ENCODE assay signal across 1 cellular context in genomic region chr21:42990251-42990650, GRCh38.
TF ChIP-seq lines count a peak whose summit lies in the region.

No MANE protein-coding gene starts in this region.

TF ChIP-seq in IMR-90, 13 proteins besides CTCF, POLR2A, EP300 and RAD21:
- no peak for TF ChIP-seq BHLHE40 (IDR thresholded peaks at IDR 0.05; ENCODE audit: low read depth, low read length)
- no peak for TF ChIP-seq NFE2L2 (IDR thresholded peaks at IDR 0.05; ENCODE audit: low read depth, low read length)
- TF ChIP-seq CEBPB (IDR thresholded peaks at IDR 0.05; ENCODE audit: low read depth, low read length), result no peak
- no peak for TF ChIP-seq RCOR1 (IDR thresholded peaks at IDR 0.05; ENCODE audit: insufficient replicate concordance, low read length)
- TF ChIP-seq FOS (IDR thresholded peaks at IDR 0.05; ENCODE audit: low read depth, low read length), result no peak
- no peak for TF ChIP-seq MXI1 (IDR thresholded peaks at IDR 0.05; ENCODE audit: borderline replicate concordance, low read depth, low read length)
TF ChIP-seq in IMR-90: peak in this region for 0.
